11 cellular contexts compared by ENCODE assay signal in genomic region chr5:50665091-50665490, GRCh38. TPM values are rescaled to one million over a fixed set of nuclear protein-coding genes. Genes with fewer than 3 reads are reported as not detected.
DNase-seq lines count a peak whose midpoint lies in the region; ATAC-seq and TF ChIP-seq lines count a peak whose summit lies in the region.
"Had no signal": no experiment of that assay in that cellular context is flagged by ENCODE, and none has a peak within 500 bp of the region (broad histone marks: within the 10 kb centered on the region; RNA-seq: fewer than 3 reads in every experiment).

No MANE protein-coding gene starts in this region.

- CTCF ChIA-PET in activated CD4-positive, alpha-beta memory T cell treated with anti-CD3 and anti-CD28 coated beads, Interleukin-2, amount 10 ng/mL, durations not matched to agents 7 days and 5 days (lab: Charles Lee) = interaction anchor here (0.6 to 2.0 kb wide), 2 partner anchors 9 to 224 kb away, joined by 3 to 7 read pairs; partner anchors contain the start of gene EMB

- H3K4me1 Mint-ChIP-seq in activated T-cell treated with anti-CD3 and anti-CD28 coated beads, Interleukin-2, amount 50 U/mL, for 4 hours (ENCODE audit: low read depth) = peaks cover 30% of the 10 kb centered on the region
- peaks cover 30% of the 10 kb centered on the region for H3K4me1 Mint-ChIP-seq in activated CD4-positive, alpha-beta memory T cell treated with anti-CD3 and anti-CD28 coated beads, Interleukin-2, amount 10 ng/mL, durations not matched to agents 7 days and 5 days
- H3K4me1 Mint-ChIP-seq in type B pancreatic cell (ENCODE audit: unreplicated experiment) = peaks cover 12% of the 10 kb centered on the region
- H3K4me1 Mint-ChIP-seq in endodermal cell = peaks cover 21% of the 10 kb centered on the region

- H3K9me3 ChIP-seq in right lobe of liver (no peaks in the 10 kb centered on the region), endodermal cell (ENCODE audit: control insufficient read depth, low read length) (no peaks in the 10 kb centered on the region)

- H3K4me3 ChIP-seq in right lobe of liver (no peak overlapping the region), endodermal cell (ENCODE audit: low read length) (no peak overlapping the region)

- no peak for ATAC-seq in activated T-cell treated with anti-CD3 and anti-CD28 coated beads, Interleukin-2, amount 50 U/mL, for 4 hours
- ATAC-seq in right lobe of liver = peak in 3 of 4 donors; percentile 29 to 47 (median 41)

- no peak for TF ChIP-seq POLR2A in right lobe of liver (IDR thresholded peaks at IDR 0.05)

- H3K27me3 Mint-ChIP-seq in activated T-cell treated with anti-CD3 and anti-CD28 coated beads, Interleukin-2, amount 50 U/mL, for 4 hours (ENCODE audit: low read depth) = no peaks in the 10 kb centered on the region
- no peaks in the 10 kb centered on the region for H3K27me3 Mint-ChIP-seq in activated CD4-positive, alpha-beta memory T cell treated with anti-CD3 and anti-CD28 coated beads, Interleukin-2, amount 10 ng/mL, durations not matched to agents 7 days and 5 days
- H3K27me3 Mint-ChIP-seq in type B pancreatic cell = peaks cover 10% of the 10 kb centered on the region
- peaks cover 12% of the 10 kb centered on the region for H3K27me3 Mint-ChIP-seq in endodermal cell (ENCODE audit: insufficient read depth)

- no peak for DNase-seq in activated T-cell treated with anti-CD3 and anti-CD28 coated beads, Interleukin-2, amount 50 U/mL, for 4 hours
- DNase-seq in activated T-cell treated with anti-CD3 and anti-CD28 coated beads, Interleukin-2, amount 50 U/mL, for 1 hour = no peak
- no peak for DNase-seq in activated CD4-positive, alpha-beta memory T cell treated with anti-CD3 and anti-CD28 coated beads, Interleukin-2, amount 10 ng/mL, durations not matched to agents 7 days and 5 days
- no peak for DNase-seq in right lobe of liver
- no peak for DNase-seq in type B pancreatic cell (ENCODE audit: extremely low spot score, unreplicated experiment)
- DNase-seq in activated CD8-positive, alpha-beta memory T cell treated with anti-CD3 and anti-CD28 coated beads for 24 hours = no peak
- no peak for DNase-seq in DMS79 (lab: John Stamatoyannopoulos, UW)
- no peak for DNase-seq in endodermal cell
- DNase-seq: HCEC 1CT, NCI-H1048, Right ventricle myocardium superior had no signal

- TF ChIP-seq CTCF in right lobe of liver (IDR thresholded peaks at IDR 0.05) = no peak
- no peak for TF ChIP-seq CTCF in type B pancreatic cell (conservative IDR thresholded peaks at IDR 0.05)
- TF ChIP-seq CTCF in endodermal cell (conservative IDR thresholded peaks at IDR 0.05) = no peak

- H3K27me3 ChIP-seq in right lobe of liver = no peaks in the 10 kb centered on the region
- peaks cover 8% of the 10 kb centered on the region for H3K27me3 ChIP-seq in endodermal cell (ENCODE audit: control insufficient read depth, insufficient read depth, low read length, poor library complexity, severe bottlenecking)

- H3K4me1 ChIP-seq in right lobe of liver (no peaks in the 10 kb centered on the region), endodermal cell (ENCODE audit: control insufficient read depth, insufficient read depth, low read length) (peaks cover 10% of the 10 kb centered on the region)

- peaks cover 2% of the 10 kb centered on the region for H3K36me3 Mint-ChIP-seq in activated T-cell treated with anti-CD3 and anti-CD28 coated beads, Interleukin-2, amount 50 U/mL, for 4 hours (ENCODE audit: insufficient read depth)
- peaks cover 22% of the 10 kb centered on the region for H3K36me3 Mint-ChIP-seq in activated CD4-positive, alpha-beta memory T cell treated with anti-CD3 and anti-CD28 coated beads, Interleukin-2, amount 10 ng/mL, durations not matched to agents 7 days and 5 days (ENCODE audit: low read depth)
- H3K36me3 Mint-ChIP-seq in type B pancreatic cell = no peaks in the 10 kb centered on the region
- no peaks in the 10 kb centered on the region for H3K36me3 Mint-ChIP-seq in endodermal cell (ENCODE audit: low read depth)

- H3K9me3 Mint-ChIP-seq in activated T-cell treated with anti-CD3 and anti-CD28 coated beads, Interleukin-2, amount 50 U/mL, for 4 hours = no peaks in the 10 kb centered on the region
- peaks cover 2% of the 10 kb centered on the region for H3K9me3 Mint-ChIP-seq in activated CD4-positive, alpha-beta memory T cell treated with anti-CD3 and anti-CD28 coated beads, Interleukin-2, amount 10 ng/mL, durations not matched to agents 7 days and 5 days
- H3K9me3 Mint-ChIP-seq in type B pancreatic cell = no peaks in the 10 kb centered on the region
- H3K9me3 Mint-ChIP-seq in endodermal cell = no peaks in the 10 kb centered on the region

- no peak overlapping the region for H3K9ac ChIP-seq in endodermal cell (ENCODE audit: extremely low read depth, low read length, poor library complexity, severe bottlenecking)

- H3K27ac Mint-ChIP-seq in activated CD4-positive, alpha-beta memory T cell treated with anti-CD3 and anti-CD28 coated beads, Interleukin-2, amount 10 ng/mL, durations not matched to agents 7 days and 5 days = peak overlapping the region; percentile 97
- peak overlapping the region; percentile 99 for H3K27ac Mint-ChIP-seq in type B pancreatic cell
- no peak overlapping the region for H3K27ac Mint-ChIP-seq in endodermal cell

- POLR2A ChIA-PET in activated CD4-positive, alpha-beta memory T cell treated with anti-CD3 and anti-CD28 coated beads, Interleukin-2, amount 10 ng/mL, durations not matched to agents 7 days and 5 days (lab: Charles Lee) = interaction anchor here (1.2 to 4.7 kb wide), 3 partner anchors 38 to 225 kb away, joined by 3 to 66 read pairs (median 15); partner anchors contain the start of gene EMB

- no peak overlapping the region for H3K27ac ChIP-seq in right lobe of liver
- no peak overlapping the region for H3K27ac ChIP-seq in endodermal cell (ENCODE audit: low read depth, low read length)

- H3K36me3 ChIP-seq in right lobe of liver (no peaks in the 10 kb centered on the region), endodermal cell (ENCODE audit: control insufficient read depth, insufficient read depth, low read length) (no peaks in the 10 kb centered on the region)

- intact Hi-C loops in right lobe of liver (cut with DNase I) = no loop called here

- peak overlapping the region; percentile 92 for H3K4me3 Mint-ChIP-seq in activated T-cell treated with anti-CD3 and anti-CD28 coated beads, Interleukin-2, amount 50 U/mL, for 4 hours
- peak overlapping the region; percentile 97 for H3K4me3 Mint-ChIP-seq in activated CD4-positive, alpha-beta memory T cell treated with anti-CD3 and anti-CD28 coated beads, Interleukin-2, amount 10 ng/mL, durations not matched to agents 7 days and 5 days
- H3K4me3 Mint-ChIP-seq in type B pancreatic cell (peak overlapping the region; percentile 96), endodermal cell (no peak overlapping the region)

RNA-seq across cellular contexts. Expression of gene PARP8, which starts 1.3 kb away (rescaled TPM):
- 10 to 100 TPM; 12.4 to 22.3 (median 19.8) TPM for total RNA-seq in activated T-cell treated with anti-CD3 and anti-CD28 coated beads, Interleukin-2, amount 50 U/mL, for 4 hours
- 10 to 100 TPM; 91.7 to 96.2 TPM for total RNA-seq in activated CD4-positive, alpha-beta memory T cell treated with anti-CD3 and anti-CD28 coated beads, Interleukin-2, amount 10 ng/mL, durations not matched to agents 7 days and 5 days
- 10 to 100 TPM in 3 of 6 experiments, 1 to 10 TPM in 3; 4.9 to 14.1 (median 10.1) TPM for total RNA-seq in right lobe of liver
- total RNA-seq in type B pancreatic cell (ENCODE audit: low replicate concordance) = 19.6 and 25.2 TPM in 2 replicates
- total RNA-seq in endodermal cell = 10 to 100 TPM; 18.7 to 19.4 TPM
- polyA plus RNA-seq in endodermal cell (2013, experiment 1 of 2) = 16.5 TPM
- polyA plus RNA-seq in endodermal cell (2013, experiment 2 of 2) = 15.1 TPM

Comparison
In these comparisons a context has a peak if more than half of its experiments do, and no peak if none do; other contexts are left out.
1. ATAC-seq: peak in right lobe of liver (3 of 4); none in activated T-cell treated with anti-CD3 and anti-CD28 coated beads, Interleukin-2, amount 50 U/mL, for 4 hours (0 of 2).